Comparison of ENCODE assay signal across 8 cellular contexts in the genomic region with DNA sequence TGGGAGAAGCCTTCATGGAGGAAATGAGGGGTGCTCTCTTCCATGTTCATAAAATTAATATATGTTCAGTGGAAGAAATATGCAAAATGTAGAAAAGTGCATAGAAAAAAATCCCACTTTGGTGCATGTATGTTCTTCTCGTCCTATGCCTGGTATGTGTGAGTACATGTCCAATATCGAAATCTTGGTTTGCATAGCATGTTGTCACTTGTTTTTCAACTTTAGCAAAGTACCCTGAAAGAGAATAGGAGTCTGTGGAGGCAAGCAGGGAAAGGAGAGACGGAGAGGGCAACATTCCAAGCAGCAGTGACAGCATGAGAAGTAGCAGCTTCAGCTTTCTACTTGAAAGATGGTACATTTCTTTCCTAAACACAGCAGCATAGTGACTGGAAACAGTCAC. TPM values are rescaled to one million over a fixed set of nuclear protein-coding genes. Genes with fewer than 3 reads are reported as not detected.
"Had no signal": no experiment of that assay in that cellular context is flagged by ENCODE, and none has a peak within 500 bp of the region (broad histone marks: within the 10 kb centered on the region; RNA-seq: fewer than 3 reads in every experiment).

No MANE protein-coding gene starts in this region.

- H2AFZ ChIP-seq: GM23338 had no signal

- ATAC-seq: GM23338 had no signal

- DNase-seq: H9, HCEC 1CT, IMR-90 had no signal

- H3K4me2 ChIP-seq: GM23338 had no signal

- H3K4me1 Mint-ChIP-seq: GM23338 had no signal

- FAIRE-seq: H1, H54, HTR-8/SVneo had no signal

- H3K27ac Mint-ChIP-seq: GM23338, H9 had no signal

- H3K4me3 ChIP-seq: GM23338 had no signal

- H3K4me3 Mint-ChIP-seq: GM23338, H9 had no signal

RNA-seq across cellular contexts. Expression of a gene that starts 56.8 kb away (rescaled TPM):
- total RNA-seq: HT-29 had no signal
